ENCODE assay signal across 22 cellular contexts in genomic region chr20:63890201-63890576, GRCh38. TPM values are rescaled to one million over a fixed set of nuclear protein-coding genes. Genes with fewer than 3 reads are reported as not detected.
A peak's percentile ranks its signal among the peaks of the same experiment; 100 is the strongest.
DNase-seq lines count a peak whose midpoint lies in the region; ATAC-seq and TF ChIP-seq lines count a peak whose summit lies in the region.
"Had no signal": no experiment of that assay in that cellular context is flagged by ENCODE, and none has a peak within 500 bp of the region (broad histone marks: within the 10 kb centered on the region; RNA-seq: fewer than 3 reads in every experiment).

No MANE protein-coding gene starts in this region.

- POLR2A ChIA-PET in PC-3 (lab: Charles Lee; ENCODE audit: unreplicated experiment), result no interaction called here

- CTCF ChIA-PET in PC-3 (lab: Charles Lee), result no interaction called here

- H3K36me3 Mint-ChIP-seq in glutamatergic neuron (ENCODE audit: unreplicated experiment), result no peaks in the 10 kb centered on the region

- peaks cover 14% of the 10 kb centered on the region for H4K20me1 ChIP-seq in PC-3 (ENCODE audit: low read length)

- peaks cover 60% of the 10 kb centered on the region for H3K36me3 ChIP-seq in PC-3 (ENCODE audit: low read depth, low read length)
- H3K36me3 ChIP-seq in neutrophil, result peaks cover 78% of the 10 kb centered on the region

- TF ChIP-seq CTCF in C4-2B (conservative IDR thresholded peaks at IDR 0.05) (no peak), PC-3 (conservative IDR thresholded peaks at IDR 0.05; ENCODE audit: low read depth, low read length) (no peak), choroid plexus epithelial cell (conservative IDR thresholded peaks at IDR 0.05; ENCODE audit: low read depth, low read length) (no peak), neutrophil (IDR thresholded peaks at IDR 0.05) (no peak), glutamatergic neuron (IDR thresholded peaks at IDR 0.05; ENCODE audit: partially characterized antibody, unreplicated experiment) (no peak)

- no peak overlapping the region for H2AFZ ChIP-seq in PC-3 (ENCODE audit: low read length)

- ATAC-seq in PC-3, result no peak
- ATAC-seq in GM18858 (IDR thresholded peaks at IDR 0.05; ENCODE audit: unreplicated experiment), result no peak
- ATAC-seq: gastrocnemius medialis; stimulated activated naive CD8-positive, alpha-beta T cell treated with anti-CD3 and anti-CD28 coated beads, Interleukin-15, amount 100 ng/mL, for 72 hours had no signal

- no peak overlapping the region for H3K9ac ChIP-seq in PC-3 (ENCODE audit: low read length)

- H3K9me3 Mint-ChIP-seq in glutamatergic neuron (ENCODE audit: unreplicated experiment), result peaks cover 5% of the 10 kb centered on the region
- H3K9me3 Mint-ChIP-seq: activated CD4-positive, alpha-beta T cell treated with anti-CD3 and anti-CD28 coated beads, Interleukin-2, amount 10 ng/mL, durations not matched to agents 24 days and 14 days; stimulated activated naive CD8-positive, alpha-beta T cell treated with anti-CD3 and anti-CD28 coated beads, Interleukin-15, amount 100 ng/mL, for 72 hours had no signal

- H3K9me2 ChIP-seq in PC-3 (replicated peaks; ENCODE audit: low read length), result no peaks in the 10 kb centered on the region

- peaks cover 25% of the 10 kb centered on the region for H3K4me1 ChIP-seq in PC-3 (ENCODE audit: insufficient read depth, low read length)
- H3K4me1 ChIP-seq in neutrophil (ENCODE audit: control insufficient read depth in 1 of 2, insufficient read depth in 1 of 2, low read depth in 1 of 2, low read length in 1 of 2), result peaks cover 37 to 41% of the 10 kb centered on the region in 2 experiments

- H3K27me3 ChIP-seq in PC-3 (ENCODE audit: low read length), result no peaks in the 10 kb centered on the region
- H3K27me3 ChIP-seq in neutrophil, result no peaks in the 10 kb centered on the region
- H3K27me3 ChIP-seq: gastrocnemius medialis, sigmoid colon had no signal

- H3K9me3 ChIP-seq in PC-3 (ENCODE audit: low read length) (no peaks in the 10 kb centered on the region), neutrophil (no peaks in the 10 kb centered on the region)
- H3K9me3 ChIP-seq: gastrocnemius medialis, sigmoid colon had no signal

- H3K27ac Mint-ChIP-seq in glutamatergic neuron (ENCODE audit: unreplicated experiment), result no peak overlapping the region
- H3K27ac Mint-ChIP-seq: activated CD4-positive, alpha-beta T cell treated with anti-CD3 and anti-CD28 coated beads, Interleukin-2, amount 10 ng/mL, durations not matched to agents 24 days and 14 days; stimulated activated naive CD8-positive, alpha-beta T cell treated with anti-CD3 and anti-CD28 coated beads, Interleukin-15, amount 100 ng/mL, for 72 hours had no signal

- H3K4me3 ChIP-seq in PC-3 (ENCODE audit: low read length), result no peak overlapping the region
- H3K4me3 ChIP-seq in choroid plexus epithelial cell (ENCODE audit: low read depth, low read length), result no peak overlapping the region
- no peak overlapping the region for H3K4me3 ChIP-seq in neutrophil (ENCODE audit: low read depth in 1 of 2, low read length in 1 of 2)
- H3K4me3 ChIP-seq: gastrocnemius medialis, sigmoid colon had no signal

- DNase-seq in PC-3, result no peak
- DNase-seq in choroid plexus epithelial cell (ENCODE audit: low read depth), result peak; percentile 53
- no peak for DNase-seq in cardiac septum (ENCODE audit: low spot score)
- no peak for DNase-seq in glutamatergic neuron
- DNase-seq in cerebellar cortex (ENCODE audit: low spot score), result no peak
- DNase-seq: activated CD4-positive, alpha-beta T cell treated with anti-CD3 and anti-CD28 coated beads, Interleukin-2, amount 10 ng/mL, durations not matched to agents 24 days and 14 days; activated CD8-positive, alpha-beta memory T cell treated with anti-CD3 and anti-CD28 coated beads, Interleukin-2, amount 50 U/mL, for 48 hours; activated gamma-delta T cell treated with Interleukin-2 at 50 U/mL for 16 hours; anterior cingulate cortex; gastrocnemius medialis; Kasumi-1; NCI-H2171 treated with DMSO at 0.1 percent for 48 hours; NCI-H774; sigmoid colon; stimulated activated CD4-positive, alpha-beta T cell treated with anti-CD3 and anti-CD28 coated beads, Interleukin-2, amount 100 ng/mL, for 24 hours; stimulated activated naive CD8-positive, alpha-beta T cell treated with anti-CD3 and anti-CD28 coated beads, Interleukin-15, amount 100 ng/mL, for 72 hours had no signal

- H3K4me2 ChIP-seq in PC-3 (ENCODE audit: low read length), result no peak overlapping the region

- peaks cover 9% of the 10 kb centered on the region for H3K27me3 Mint-ChIP-seq in glutamatergic neuron (ENCODE audit: unreplicated experiment)
- H3K27me3 Mint-ChIP-seq: stimulated activated naive CD8-positive, alpha-beta T cell treated with anti-CD3 and anti-CD28 coated beads, Interleukin-15, amount 100 ng/mL, for 72 hours had no signal

- H3K4me1 Mint-ChIP-seq in glutamatergic neuron (ENCODE audit: low read depth, unreplicated experiment), result peaks cover 4% of the 10 kb centered on the region

- peaks cover 29% of the 10 kb centered on the region for H3K79me2 ChIP-seq in PC-3 (ENCODE audit: low read length)

- intact Hi-C loops in PC-3 (cut with micrococcal nuclease), result no loop called here
- intact Hi-C loops in cardiac septum (cut with DNase I), result no loop called here

- H3K27ac ChIP-seq in C4-2B, result peak overlapping the region; percentile 69
- H3K27ac ChIP-seq in PC-3 (ENCODE audit: low read length), result peak overlapping the region; percentile 73
- H3K27ac ChIP-seq in neutrophil, result peak overlapping the region; percentile 70
- H3K27ac ChIP-seq: gastrocnemius medialis, sigmoid colon had no signal

- no TSS peak for BruUV-seq in PC-3 (replicated peaks; lab: Mats Ljungman, UMichigan)

- H3F3A ChIP-seq in PC-3 (ENCODE audit: low read length, unreplicated experiment), result peaks cover 11% of the 10 kb centered on the region

- H3K4me3 Mint-ChIP-seq in glutamatergic neuron (ENCODE audit: unreplicated experiment), result no peak overlapping the region
- H3K4me3 Mint-ChIP-seq: activated CD4-positive, alpha-beta T cell treated with anti-CD3 and anti-CD28 coated beads, Interleukin-2, amount 10 ng/mL, durations not matched to agents 24 days and 14 days; stimulated activated naive CD8-positive, alpha-beta T cell treated with anti-CD3 and anti-CD28 coated beads, Interleukin-15, amount 100 ng/mL, for 72 hours had no signal

RNA-seq across cellular contexts. Expression of gene DNAJC5, which starts 4.7 kb away (rescaled TPM):
- total RNA-seq in PC-3 (2014; rRNA removed) (73.7 and 80.1 TPM in 2 replicates), cardiac septum (36.1 TPM), glutamatergic neuron (ENCODE audit: unreplicated experiment) (57.9 TPM)

RNA-seq across cellular contexts. Expression of gene TPD52L2, which starts 25.1 kb away (rescaled TPM):
- total RNA-seq in PC-3 (2014; rRNA removed), result 147 and 167 TPM in 2 replicates
- total RNA-seq in cardiac septum, result 72.0 TPM
- total RNA-seq in glutamatergic neuron (ENCODE audit: unreplicated experiment), result 109 TPM

RNA-seq across cellular contexts. Expression of gene ABHD16B, which starts 28.9 kb away (rescaled TPM):
- not detected in 2 replicates for total RNA-seq in PC-3 (2014; rRNA removed)
- not detected for total RNA-seq in cardiac septum
- not detected for total RNA-seq in glutamatergic neuron (ENCODE audit: unreplicated experiment)
- total RNA-seq: gastrocnemius medialis, mucosa of gallbladder, osteocyte, sigmoid colon, ureter had no signal

RNA-seq across cellular contexts. Expression of gene ZBTB46, which starts 59.1 kb away (rescaled TPM):
- 2.8 and 7.3 TPM in 2 replicates for total RNA-seq in PC-3 (2014; rRNA removed)
- total RNA-seq in cardiac septum, result 17.4 TPM
- total RNA-seq in glutamatergic neuron (ENCODE audit: unreplicated experiment), result 94.4 TPM
